In genomic region chr4:123605797-123606196, GRCh38 we compare ENCODE assay signal across 7 cellular contexts.
A peak's percentile ranks its signal among the peaks of the same experiment; 100 is the strongest.
DNase-seq lines count a peak whose midpoint lies in the region; ATAC-seq, FAIRE-seq and TF ChIP-seq lines count a peak whose summit lies in the region.
"Not testable (repeated sequence)": the region's sequence is repeated elsewhere in the genome, so short reads cannot be mapped to it uniquely, and the experiment has no call there.

No MANE protein-coding gene starts in this region.

- ATAC-seq in GM18870 (IDR thresholded peaks at IDR 0.05; ENCODE audit: unreplicated experiment): peak; percentile 36
- ATAC-seq in HG02678 (IDR thresholded peaks at IDR 0.05; ENCODE audit: unreplicated experiment): peak; percentile 44
- peak; percentile 70 for ATAC-seq in HG03354 (IDR thresholded peaks at IDR 0.05; ENCODE audit: poor library complexity, severe bottlenecking, unreplicated experiment)
- ATAC-seq in activated CD8-positive, alpha-beta T cell treated with anti-CD3 and anti-CD28 coated beads for 36 hours; activated naive CD8-positive, alpha-beta T cell treated with anti-CD3 and anti-CD28 coated beads, Interleukin-2, amount 10 ng/mL, durations not matched to agents 7 days and 5 days (ENCODE audit: low read depth): not testable (repeated sequence)
- ATAC-seq in memory B cell (ENCODE audit: low read depth): peak; percentile 38

- POLR2A ChIA-PET in activated CD8-positive, alpha-beta T cell treated with anti-CD3 and anti-CD28 coated beads for 36 hours (lab: Charles Lee): not testable (repeated sequence)
- POLR2A ChIA-PET in activated naive CD8-positive, alpha-beta T cell treated with anti-CD3 and anti-CD28 coated beads, Interleukin-2, amount 10 ng/mL, durations not matched to agents 7 days and 5 days (lab: Charles Lee): interaction anchor here (1.4 kb wide), 1 partner anchor 128 kb away, joined by 3 read pairs; no protein-coding TSS in a partner anchor

- not testable (repeated sequence) for H3K27me3 Mint-ChIP-seq in activated CD8-positive, alpha-beta T cell treated with anti-CD3 and anti-CD28 coated beads for 36 hours; activated naive CD8-positive, alpha-beta T cell treated with anti-CD3 and anti-CD28 coated beads, Interleukin-2, amount 10 ng/mL, durations not matched to agents 7 days and 5 days; memory B cell

- H3K36me3 Mint-ChIP-seq in activated CD8-positive, alpha-beta T cell treated with anti-CD3 and anti-CD28 coated beads for 36 hours (ENCODE audit: low read depth); memory B cell: not testable (repeated sequence)
- peaks cover 16% of the 10 kb centered on the region for H3K36me3 Mint-ChIP-seq in activated naive CD8-positive, alpha-beta T cell treated with anti-CD3 and anti-CD28 coated beads, Interleukin-2, amount 10 ng/mL, durations not matched to agents 7 days and 5 days

- intact Hi-C loops in activated CD8-positive, alpha-beta T cell treated with anti-CD3 and anti-CD28 coated beads for 36 hours (cut with micrococcal nuclease): not testable (repeated sequence)

- H3K27ac Mint-ChIP-seq in activated CD8-positive, alpha-beta T cell treated with anti-CD3 and anti-CD28 coated beads for 36 hours: peak overlapping the region; percentile 46
- peak overlapping the region; percentile 97 for H3K27ac Mint-ChIP-seq in activated naive CD8-positive, alpha-beta T cell treated with anti-CD3 and anti-CD28 coated beads, Interleukin-2, amount 10 ng/mL, durations not matched to agents 7 days and 5 days
- H3K27ac Mint-ChIP-seq in memory B cell: not testable (repeated sequence)

- not testable (repeated sequence) for H3K4me3 Mint-ChIP-seq in activated CD8-positive, alpha-beta T cell treated with anti-CD3 and anti-CD28 coated beads for 36 hours; activated naive CD8-positive, alpha-beta T cell treated with anti-CD3 and anti-CD28 coated beads, Interleukin-2, amount 10 ng/mL, durations not matched to agents 7 days and 5 days; memory B cell

- DNase-seq in GM18507 (ENCODE audit: extremely low spot score, insufficient read length, low read depth); activated CD8-positive, alpha-beta T cell treated with anti-CD3 and anti-CD28 coated beads for 36 hours; activated naive CD8-positive, alpha-beta T cell treated with anti-CD3 and anti-CD28 coated beads, Interleukin-2, amount 10 ng/mL, durations not matched to agents 7 days and 5 days; memory B cell (ENCODE audit: low spot score in 2 of 2): not testable (repeated sequence)

- not testable (repeated sequence) for TF ChIP-seq CTCF in activated CD8-positive, alpha-beta T cell treated with anti-CD3 and anti-CD28 coated beads for 36 hours (IDR thresholded peaks at IDR 0.05)

- not testable (repeated sequence) for H3K9me3 Mint-ChIP-seq in activated CD8-positive, alpha-beta T cell treated with anti-CD3 and anti-CD28 coated beads for 36 hours; activated naive CD8-positive, alpha-beta T cell treated with anti-CD3 and anti-CD28 coated beads, Interleukin-2, amount 10 ng/mL, durations not matched to agents 7 days and 5 days; memory B cell

- CTCF ChIA-PET in activated CD8-positive, alpha-beta T cell treated with anti-CD3 and anti-CD28 coated beads for 36 hours (lab: Charles Lee): not testable (repeated sequence)

- FAIRE-seq in GM18507 (lab: Jason Lieb, UNC): peak; percentile 67

- H3K4me1 Mint-ChIP-seq in activated CD8-positive, alpha-beta T cell treated with anti-CD3 and anti-CD28 coated beads for 36 hours (ENCODE audit: low read depth): peaks cover 46% of the 10 kb centered on the region
- H3K4me1 Mint-ChIP-seq in activated naive CD8-positive, alpha-beta T cell treated with anti-CD3 and anti-CD28 coated beads, Interleukin-2, amount 10 ng/mL, durations not matched to agents 7 days and 5 days: peaks cover 57% of the 10 kb centered on the region
- peaks cover 16% of the 10 kb centered on the region for H3K4me1 Mint-ChIP-seq in memory B cell
